ENCODE assay signal across 10 cellular contexts in genomic region chr7:100191775-100192174, GRCh38. TPM values are rescaled to one million over a fixed set of nuclear protein-coding genes. Genes with fewer than 3 reads are reported as not detected.
A peak's percentile ranks its signal among the peaks of the same experiment; 100 is the strongest.
DNase-seq lines count a peak whose midpoint lies in the region; TF ChIP-seq lines count a peak whose summit lies in the region.
"Had no signal": no experiment of that assay in that cellular context is flagged by ENCODE, and none has a peak within 500 bp of the region (broad histone marks: within the 10 kb centered on the region; RNA-seq: fewer than 3 reads in every experiment).

No MANE protein-coding gene starts in this region.

- TF ChIP-seq CTCF in astrocyte of the spinal cord (IDR thresholded peaks at IDR 0.05; ENCODE audit: low read depth, low read length) (no peak), osteoblast (IDR thresholded peaks at IDR 0.05; ENCODE audit: extremely low read depth, low read depth, low read length) (no peak), lower leg skin (IDR thresholded peaks at IDR 0.05) (no peak)

- no peaks in the 10 kb centered on the region for H3K27me3 ChIP-seq in GM23248 (replicated peaks; ENCODE audit: insufficient read depth)
- H3K27me3 ChIP-seq in osteoblast (ENCODE audit: insufficient read depth, low read length): no peaks in the 10 kb centered on the region
- H3K27me3 ChIP-seq: testis had no signal

- in situ Hi-C loops in GM23248 (cut with MboI): no loop called here
- in situ Hi-C loops in astrocyte of the spinal cord (cut with HindIII; ENCODE audit: low sequenced_read_pairs): no loop called here

- peak; percentile 67 for DNase-seq in GM23248
- DNase-seq in NOMO-1 treated with DMSO at 0.1 percent for 48 hours (lab: John Stamatoyannopoulos, UW; ENCODE audit: unreplicated experiment): peak; percentile 77
- DNase-seq in astrocyte of the spinal cord (ENCODE audit: low read depth, low spot score): peak; percentile 36
- no peak for DNase-seq in osteoblast (ENCODE audit: insufficient read length, low spot score, missing footprints)
- DNase-seq in hypothalamus (lab: John Stamatoyannopoulos, UW): no peak
- no peak for DNase-seq in NCI-H128 (lab: John Stamatoyannopoulos, UW; ENCODE audit: unreplicated experiment)
- no peak for DNase-seq in lower leg skin (ENCODE audit: low spot score in 2 of 2)
- DNase-seq: amniotic stem cell, H9, testis had no signal

- H4K20me1 ChIP-seq in GM23248 (ENCODE audit: insufficient read depth) (no peaks in the 10 kb centered on the region), osteoblast (ENCODE audit: insufficient read depth, low read length) (no peaks in the 10 kb centered on the region)

- no peak overlapping the region for H3K27ac ChIP-seq in GM23248
- H3K27ac ChIP-seq in osteoblast (ENCODE audit: low read depth, low read length): no peak overlapping the region
- H3K27ac ChIP-seq: testis had no signal

- H3K9ac ChIP-seq in GM23248: no peak overlapping the region

- H3K4me2 ChIP-seq in GM23248 (ENCODE audit: unreplicated experiment) (peak overlapping the region; percentile 3), osteoblast (ENCODE audit: insufficient read depth, low read length) (peak overlapping the region; percentile 18)

- no peaks in the 10 kb centered on the region for H3K9me2 ChIP-seq in GM23248 (ENCODE audit: insufficient read depth)

- H3K36me3 ChIP-seq in GM23248 (ENCODE audit: low read depth) (no peaks in the 10 kb centered on the region), osteoblast (ENCODE audit: insufficient read depth, low read length) (no peaks in the 10 kb centered on the region)

- H3K4me3 ChIP-seq in GM23248 (no peak overlapping the region), astrocyte of the spinal cord (ENCODE audit: low read depth, low read length) (no peak overlapping the region), osteoblast (ENCODE audit: insufficient read depth, low read length) (no peak overlapping the region), lower leg skin (ENCODE audit: low read depth, poor library complexity, severe bottlenecking) (no peak overlapping the region)
- H3K4me3 ChIP-seq: testis had no signal

- H3F3A ChIP-seq in GM23248 (ENCODE audit: insufficient read depth): peaks cover 11% of the 10 kb centered on the region; the same call in 1 of the 2 replicates

- H3K9me3 ChIP-seq in GM23248 (ENCODE audit: low read depth) (no peaks in the 10 kb centered on the region), osteoblast (ENCODE audit: low read depth, low read length) (no peaks in the 10 kb centered on the region)
- H3K9me3 ChIP-seq: testis had no signal

- 74 to 83% methylated on average over 2 of the region's 2 CpGs for WGBS in GM23248 (ENCODE audit: low coverage in 1 of 2, low lambda C conversion rate in 2 of 2, missing lambda C conversion rate in 2 of 2), 2 experiments
- 70% methylated on average over 2 of the region's 2 CpGs for WGBS in lower leg skin, 2 donors

- TF ChIP-seq POLR2A in lower leg skin (IDR thresholded peaks at IDR 0.05): no peak

- peak overlapping the region; percentile 29 for H2AFZ ChIP-seq in GM23248
- H2AFZ ChIP-seq in osteoblast (ENCODE audit: low read length): peak overlapping the region; percentile 70

- intact Hi-C loops in lower leg skin (cut with DNase I; ENCODE audit: low total_unique reads): no loop called here

- H3K79me2 ChIP-seq in GM23248 (ENCODE audit: insufficient read depth) (no peaks in the 10 kb centered on the region), osteoblast (ENCODE audit: insufficient read depth, low read length) (no peaks in the 10 kb centered on the region)

- H3K4me1 ChIP-seq in GM23248 (ENCODE audit: insufficient read depth): peaks cover 17% of the 10 kb centered on the region
- H3K4me1 ChIP-seq in osteoblast (ENCODE audit: insufficient read depth, low read length): peaks cover 13% of the 10 kb centered on the region
- H3K4me1 ChIP-seq: testis had no signal

RNA-seq across cellular contexts. Expression of gene STAG3, which starts 14.1 kb away (rescaled TPM):
- total RNA-seq in GM23248 (2014; rRNA removed; shearing (Covaris generic)): 0.97 TPM in 1 of 2 replicates, not detected in the other
- polyA plus RNA-seq in GM23248 (2016; fragmentation: Nextera tagmentation; extraction: Ambion mirVana): 0.65 and 1.1 TPM in 2 replicates
- total RNA-seq in osteoblast (0.59 and 1.4 TPM in 2 replicates), lower leg skin (1 to 10 TPM in 2 of 4 donors, under 1 TPM in 2; 0.34 to 1.8 (median 1.0) TPM)

RNA-seq across cellular contexts. Expression of gene GPC2, which starts 14.6 kb away (rescaled TPM):
- total RNA-seq in GM23248 (2014; rRNA removed; shearing (Covaris generic)): 0.22 and 1.0 TPM in 2 replicates
- polyA plus RNA-seq in GM23248 (2016; fragmentation: Nextera tagmentation; extraction: Ambion mirVana): 0.16 TPM in 1 of 2 replicates, not detected in the other
- total RNA-seq in osteoblast (1.4 and 1.8 TPM in 2 replicates), lower leg skin (10 to 100 TPM in 3 of 4 donors, 1 to 10 TPM in 1; 7.3 to 27.4 (median 11.8) TPM)

RNA-seq across cellular contexts. Expression of gene GAL3ST4, which starts 23.4 kb away (rescaled TPM):
- total RNA-seq in GM23248 (2014; rRNA removed; shearing (Covaris generic)): 0.51 and 1.6 TPM in 2 replicates
- 1.5 TPM in 2 replicates for polyA plus RNA-seq in GM23248 (2016; fragmentation: Nextera tagmentation; extraction: Ambion mirVana)
- total RNA-seq in osteoblast: 1.1 and 2.7 TPM in 2 replicates
- total RNA-seq in lower leg skin: 10 to 100 TPM; 25.3 to 36.1 (median 27.2) TPM

RNA-seq across cellular contexts. Expression of gene PVRIG, which starts 28.0 kb away (rescaled TPM):
- not detected in 2 replicates for total RNA-seq in GM23248 (2014; rRNA removed; shearing (Covaris generic))
- polyA plus RNA-seq in GM23248 (2016; fragmentation: Nextera tagmentation; extraction: Ambion mirVana): 0.34 TPM in 1 of 2 replicates, not detected in the other
- total RNA-seq in osteoblast: not detected in 2 replicates
- under 1 TPM in 2 of 4 donors, not detected in 2; 0.13 to 0.51 TPM for total RNA-seq in lower leg skin

RNA-seq across cellular contexts. Expression of gene TRAPPC14, which starts 33.3 kb away (rescaled TPM):
- 7.0 and 11.8 TPM in 2 replicates for total RNA-seq in GM23248 (2014; rRNA removed; shearing (Covaris generic))
- 5.1 and 5.8 TPM in 2 replicates for polyA plus RNA-seq in GM23248 (2016; fragmentation: Nextera tagmentation; extraction: Ambion mirVana)
- total RNA-seq in osteoblast (7.1 and 8.0 TPM in 2 replicates), lower leg skin (10 to 100 TPM; 20.8 to 46.5 (median 25.2) TPM)

Comparison
In these comparisons a context has a peak if more than half of its experiments do, and no peak if none do; other contexts are left out.
1. DNase-seq: peak in GM23248 (single experiment), NOMO-1 treated with DMSO at 0.1 percent for 48 hours (single experiment) and astrocyte of the spinal cord (single experiment); none in osteoblast (single experiment), hypothalamus (0 of 51), NCI-H128 (single experiment) and lower leg skin (0 of 2).